17 cellular contexts compared by ENCODE assay signal in genomic region chr14:72906316-72906715, GRCh38. TPM values are rescaled to one million over a fixed set of nuclear protein-coding genes. Genes with fewer than 3 reads are reported as not detected.
A peak's percentile ranks its signal among the peaks of the same experiment; 100 is the strongest.
DNase-seq lines count a peak whose midpoint lies in the region; ATAC-seq and TF ChIP-seq lines count a peak whose summit lies in the region.
"Had no signal": no experiment of that assay in that cellular context is flagged by ENCODE, and none has a peak within 500 bp of the region (broad histone marks: within the 10 kb centered on the region; RNA-seq: fewer than 3 reads in every experiment).

No MANE protein-coding gene starts in this region.

- H4K20me1 ChIP-seq in fibroblast of lung (ENCODE audit: control insufficient read depth, extremely low read depth, insufficient read depth, low read length), result no peaks in the 10 kb centered on the region

- ATAC-seq in RWPE2 (ENCODE audit: low read depth) (peak; percentile 28; the same call in 1 of the 3 replicates), GM18858 (IDR thresholded peaks at IDR 0.05; ENCODE audit: unreplicated experiment) (no peak), HG02571 (IDR thresholded peaks at IDR 0.05; ENCODE audit: unreplicated experiment) (no peak)
- ATAC-seq: gastrocnemius medialis, WTC11 had no signal

- H3K27ac ChIP-seq in RWPE2 (ENCODE audit: poor library complexity, severe bottlenecking) (no peak overlapping the region), fibroblast of lung (ENCODE audit: insufficient read depth, low read length) (no peak overlapping the region)
- H3K27ac ChIP-seq: brain microvascular endothelial cell, gastrocnemius medialis, parathyroid adenoma had no signal

- DNase-seq in GM03348 (ENCODE audit: low spot score) (peak; percentile 77), RWPE2 (ENCODE audit: low spot score) (no peak), fibroblast of lung (ENCODE audit: low read depth in 2 of 2) (peak; percentile 61 to 95), skeletal muscle cell (ENCODE audit: low read depth) (peak; percentile 29), C1 segment of cervical spinal cord (lab: John Stamatoyannopoulos, UW) (no peak), middle frontal gyrus (ENCODE audit: extremely low spot score, low spot score) (no peak)
- DNase-seq: activated gamma-delta T cell, brain microvascular endothelial cell, Calu3, gastrocnemius medialis, immature natural killer cell, NCI-H2081 treated with DMSO at 0.1 percent for 48 hours, T-helper 1 cell had no signal

- H3K4me3 ChIP-seq in RWPE2 (ENCODE audit: severe bottlenecking) (no peak overlapping the region), fibroblast of lung (replicated peaks in 1 of 4; ENCODE audit: control extremely low read depth in 1 of 4, insufficient read depth in 1 of 4, low read depth in 3 of 4, low read length in 4 of 4) (no peak overlapping the region), skeletal muscle cell (ENCODE audit: low read depth, low read length) (no peak overlapping the region)
- H3K4me3 ChIP-seq: gastrocnemius medialis had no signal

- no peaks in the 10 kb centered on the region for H3K79me2 ChIP-seq in fibroblast of lung (ENCODE audit: control insufficient read depth, insufficient read depth, low read length)
- H3K79me2 ChIP-seq: parathyroid adenoma had no signal

- no peak overlapping the region for H3K9ac ChIP-seq in fibroblast of lung (ENCODE audit: insufficient read depth, low read length)
- H3K9ac ChIP-seq: parathyroid adenoma had no signal

- no peak overlapping the region for H2AFZ ChIP-seq in fibroblast of lung (ENCODE audit: low read length)
- H2AFZ ChIP-seq: parathyroid adenoma had no signal

- H3K36me3 ChIP-seq in RWPE2 (ENCODE audit: low read depth) (no peaks in the 10 kb centered on the region), fibroblast of lung (ENCODE audit: control insufficient read depth, insufficient read depth, low read length) (no peaks in the 10 kb centered on the region)
- H3K36me3 ChIP-seq: brain microvascular endothelial cell, gastrocnemius medialis had no signal

- no peak for TF ChIP-seq CTCF in RWPE2 (IDR thresholded peaks at IDR 0.05; ENCODE audit: poor library complexity, severe bottlenecking)
- TF ChIP-seq CTCF in fibroblast of lung (conservative IDR thresholded peaks at IDR 0.05 in 1 of 2, IDR thresholded peaks at IDR 0.05 in 1 of 2; ENCODE audit: low read depth in 1 of 2, low read length in 2 of 2), result no peak

- H3K9me3 ChIP-seq in RWPE2 (ENCODE audit: severe bottlenecking) (no peaks in the 10 kb centered on the region), fibroblast of lung (ENCODE audit: control insufficient read depth, insufficient read depth, low read depth, low read length) (no peaks in the 10 kb centered on the region)
- H3K9me3 ChIP-seq: gastrocnemius medialis had no signal

- H3K27me3 ChIP-seq in RWPE2 (ENCODE audit: insufficient read depth, poor library complexity, severe bottlenecking), result no peaks in the 10 kb centered on the region
- H3K27me3 ChIP-seq in fibroblast of lung (ENCODE audit: control insufficient read depth, insufficient read depth, low read length), result no peaks in the 10 kb centered on the region
- H3K27me3 ChIP-seq: brain microvascular endothelial cell, gastrocnemius medialis had no signal

- H3K4me1 ChIP-seq in RWPE2 (ENCODE audit: insufficient read depth, poor library complexity, severe bottlenecking) (peaks cover 6% of the 10 kb centered on the region), fibroblast of lung (ENCODE audit: control insufficient read depth, extremely low read depth, insufficient read depth, low read length) (peaks cover 21% of the 10 kb centered on the region)
- H3K4me1 ChIP-seq: parathyroid adenoma had no signal

- peak overlapping the region; percentile 11 for H3K4me2 ChIP-seq in fibroblast of lung (ENCODE audit: extremely low read depth, insufficient read depth, low read length)

RNA-seq across cellular contexts. Expression of gene DPF3, which starts 12.4 kb away (rescaled TPM):
- 3.6 and 13.7 TPM in 2 replicates for total RNA-seq in fibroblast of lung
- 7.6 and 11.1 TPM in 2 replicates for polyA plus RNA-seq in fibroblast of lung
- 8.0 and 8.6 TPM in 2 replicates for polyA plus RNA-seq in fibroblast of lung (2012)
- polyA minus RNA-seq in fibroblast of lung (ENCODE audit: low replicate concordance), result 12.0 and 26.5 TPM in 2 replicates

RNA-seq across cellular contexts. Expression of gene DCAF4, which starts 19.9 kb away (rescaled TPM):
- 4.9 and 10.2 TPM in 2 replicates for total RNA-seq in fibroblast of lung
- polyA plus RNA-seq in fibroblast of lung, result 20.0 and 20.7 TPM in 2 replicates
- polyA plus RNA-seq in fibroblast of lung (2012), result 10.9 and 11.3 TPM in 2 replicates
- polyA minus RNA-seq in fibroblast of lung (ENCODE audit: low replicate concordance), result 11.0 and 27.8 TPM in 2 replicates

Comparison
In these comparisons a context has a peak if more than half of its experiments do, and no peak if none do; other contexts are left out.
1. DNase-seq: peak in GM03348 (single experiment), fibroblast of lung (2 of 2) and skeletal muscle cell (single experiment); none in RWPE2 (single experiment), C1 segment of cervical spinal cord (0 of 14) and middle frontal gyrus (single experiment).